In the genomic region with DNA sequence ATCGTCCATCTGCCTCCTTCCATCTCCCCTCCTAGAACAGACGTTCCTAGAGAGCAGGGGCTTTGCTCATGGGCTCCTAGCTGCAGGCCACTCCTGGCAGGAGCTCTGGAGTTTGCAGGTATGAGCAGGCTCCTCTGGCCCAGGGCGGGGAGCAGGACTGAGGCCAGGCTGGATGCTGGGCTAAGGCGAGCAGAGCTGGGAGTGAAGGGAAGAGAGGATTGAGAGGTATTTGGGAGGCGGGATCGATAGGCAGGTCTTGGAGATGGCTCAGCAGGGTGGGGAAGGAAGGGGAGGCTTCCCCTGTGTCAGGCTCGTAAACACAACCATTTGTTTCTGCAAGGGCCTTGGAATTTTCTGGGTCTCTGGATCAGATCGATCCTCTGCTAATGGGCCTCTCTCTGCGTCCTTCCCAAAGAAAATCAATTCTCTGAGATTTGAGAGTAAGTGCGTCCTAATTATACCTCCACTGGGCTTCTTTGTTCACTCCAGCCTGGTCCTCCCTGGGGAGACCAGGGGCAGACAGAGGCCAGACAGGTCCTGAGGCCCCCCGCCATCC, we compare ENCODE assay signal across 1 cellular context.
TF ChIP-seq lines count a peak whose summit lies in the region.

No MANE protein-coding gene starts in this region.

TF ChIP-seq in neural cell, 6 proteins besides CTCF, POLR2A, EP300 and RAD21:
- TF ChIP-seq, protein P1, sequence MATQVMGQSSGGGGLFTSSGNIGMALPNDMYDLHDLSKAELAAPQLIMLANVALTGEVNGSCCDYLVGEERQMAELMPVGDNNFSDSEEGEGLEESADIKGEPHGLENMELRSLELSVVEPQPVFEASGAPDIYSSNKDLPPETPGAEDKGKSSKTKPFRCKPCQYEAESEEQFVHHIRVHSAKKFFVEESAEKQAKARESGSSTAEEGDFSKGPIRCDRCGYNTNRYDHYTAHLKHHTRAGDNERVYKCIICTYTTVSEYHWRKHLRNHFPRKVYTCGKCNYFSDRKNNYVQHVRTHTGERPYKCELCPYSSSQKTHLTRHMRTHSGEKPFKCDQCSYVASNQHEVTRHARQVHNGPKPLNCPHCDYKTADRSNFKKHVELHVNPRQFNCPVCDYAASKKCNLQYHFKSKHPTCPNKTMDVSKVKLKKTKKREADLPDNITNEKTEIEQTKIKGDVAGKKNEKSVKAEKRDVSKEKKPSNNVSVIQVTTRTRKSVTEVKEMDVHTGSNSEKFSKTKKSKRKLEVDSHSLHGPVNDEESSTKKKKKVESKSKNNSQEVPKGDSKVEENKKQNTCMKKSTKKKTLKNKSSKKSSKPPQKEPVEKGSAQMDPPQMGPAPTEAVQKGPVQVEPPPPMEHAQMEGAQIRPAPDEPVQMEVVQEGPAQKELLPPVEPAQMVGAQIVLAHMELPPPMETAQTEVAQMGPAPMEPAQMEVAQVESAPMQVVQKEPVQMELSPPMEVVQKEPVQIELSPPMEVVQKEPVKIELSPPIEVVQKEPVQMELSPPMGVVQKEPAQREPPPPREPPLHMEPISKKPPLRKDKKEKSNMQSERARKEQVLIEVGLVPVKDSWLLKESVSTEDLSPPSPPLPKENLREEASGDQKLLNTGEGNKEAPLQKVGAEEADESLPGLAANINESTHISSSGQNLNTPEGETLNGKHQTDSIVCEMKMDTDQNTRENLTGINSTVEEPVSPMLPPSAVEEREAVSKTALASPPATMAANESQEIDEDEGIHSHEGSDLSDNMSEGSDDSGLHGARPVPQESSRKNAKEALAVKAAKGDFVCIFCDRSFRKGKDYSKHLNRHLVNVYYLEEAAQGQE (IDR thresholded peaks at IDR 0.05; ENCODE audit: borderline replicate concordance): peak; percentile 82
- TF ChIP-seq POLR2AphosphoS5 (IDR thresholded peaks at IDR 0.05): no peak
